ENCODE assay signal across 8 cellular contexts in genomic region chr20:33664085-33664761, GRCh38. TPM values are rescaled to one million over a fixed set of nuclear protein-coding genes. Genes with fewer than 3 reads are reported as not detected.
DNase-seq lines count a peak whose midpoint lies in the region; ATAC-seq and TF ChIP-seq lines count a peak whose summit lies in the region.

No MANE protein-coding gene starts in this region.

- no peaks in the 10 kb centered on the region for H3K27me3 Mint-ChIP-seq in T-helper 2 cell treated with Interferon-gamma antibody and Interleukin-4, amounts not matched to agents 5 μg/mL and 100 μg/mL, for 36 hours (ENCODE audit: low read depth)

- no peak for ATAC-seq in activated naive CD4-positive, alpha-beta T cell treated with anti-CD3 and anti-CD28 coated beads, Interleukin-2, amount 50 U/mL, for 72 hours
- ATAC-seq in GM19452 (IDR thresholded peaks at IDR 0.05; ENCODE audit: unreplicated experiment) (no peak), HG02973 (IDR thresholded peaks at IDR 0.05; ENCODE audit: unreplicated experiment) (no peak)

- H3K9me3 Mint-ChIP-seq in T-helper 2 cell treated with Interferon-gamma antibody and Interleukin-4, amounts not matched to agents 5 μg/mL and 100 μg/mL, for 36 hours, result no peaks in the 10 kb centered on the region
- no peaks in the 10 kb centered on the region for H3K9me3 Mint-ChIP-seq in activated naive CD4-positive, alpha-beta T cell treated with anti-CD3 and anti-CD28 coated beads, Interleukin-2, amount 50 U/mL, for 72 hours

- H3K4me1 ChIP-seq in thyroid gland, result peaks cover 20 to 38% of the 10 kb centered on the region in 2 donors

- peaks cover 5 to 6% of the 10 kb centered on the region in 2 donors for H3K36me3 ChIP-seq in thyroid gland

- peak overlapping the region; percentile 35 to 54 (median 36) for H3K4me3 ChIP-seq in thyroid gland (replicated peaks in 1 of 3)

- DNase-seq in T-helper 2 cell treated with Interferon-gamma antibody and Interleukin-4, amounts not matched to agents 5 μg/mL and 100 μg/mL, for 36 hours (ENCODE audit: low spot score), result no peak
- DNase-seq in T-helper 2 cell (no peak), left kidney (ENCODE audit: low read depth, low spot score) (peak; percentile 34), thyroid gland (no peak), NCI-H1105 treated with DMSO at 0.1 percent for 48 hours (lab: John Stamatoyannopoulos, UW) (no peak)
- no peak for DNase-seq in activated naive CD4-positive, alpha-beta T cell treated with anti-CD3 and anti-CD28 coated beads, Interleukin-2, amount 50 U/mL, for 72 hours (ENCODE audit: low spot score in 2 of 2)

- peak overlapping the region; percentile 88 for H3K27ac Mint-ChIP-seq in T-helper 2 cell treated with Interferon-gamma antibody and Interleukin-4, amounts not matched to agents 5 μg/mL and 100 μg/mL, for 36 hours
- H3K27ac Mint-ChIP-seq in activated naive CD4-positive, alpha-beta T cell treated with anti-CD3 and anti-CD28 coated beads, Interleukin-2, amount 50 U/mL, for 72 hours, result peak overlapping the region; percentile 81

- H3K4me3 Mint-ChIP-seq in T-helper 2 cell treated with Interferon-gamma antibody and Interleukin-4, amounts not matched to agents 5 μg/mL and 100 μg/mL, for 36 hours, result peak overlapping the region; percentile 82

- TF ChIP-seq CTCF in thyroid gland (IDR thresholded peaks at IDR 0.05), result no peak

- H3K9me3 ChIP-seq in thyroid gland, result no peaks in the 10 kb centered on the region

- H3K27ac ChIP-seq in thyroid gland, result peak overlapping the region; percentile 82 to 89 (median 83)

- peaks cover 38% of the 10 kb centered on the region for H3K4me1 Mint-ChIP-seq in T-helper 2 cell treated with Interferon-gamma antibody and Interleukin-4, amounts not matched to agents 5 μg/mL and 100 μg/mL, for 36 hours (ENCODE audit: low read depth)

- peaks cover 4% of the 10 kb centered on the region for H3K36me3 Mint-ChIP-seq in T-helper 2 cell treated with Interferon-gamma antibody and Interleukin-4, amounts not matched to agents 5 μg/mL and 100 μg/mL, for 36 hours (ENCODE audit: low read depth)
- peaks cover 5 to 6% of the 10 kb centered on the region in 2 donors for H3K36me3 Mint-ChIP-seq in activated naive CD4-positive, alpha-beta T cell treated with anti-CD3 and anti-CD28 coated beads, Interleukin-2, amount 50 U/mL, for 72 hours

- TF ChIP-seq POLR2A in thyroid gland (IDR thresholded peaks at IDR 0.05), result no peak

- WGBS in thyroid gland, 2 donors, result 43 to 64% methylated on average over 7 of the region's 9 CpGs

- intact Hi-C loops in thyroid gland (cut with DNase I), result no loop called here

- H3K27me3 ChIP-seq in thyroid gland, result no peaks in the 10 kb centered on the region

RNA-seq across cellular contexts. Expression of gene C20orf144, which starts 2.1 kb away (rescaled TPM):
- total RNA-seq in activated naive CD4-positive, alpha-beta T cell treated with anti-CD3 and anti-CD28 coated beads, Interleukin-2, amount 50 U/mL, for 72 hours, result under 1 TPM; 0.23 to 0.43 TPM
- under 1 TPM in 1 of 4 donors, not detected in 3; 0.13 TPM for total RNA-seq in thyroid gland

RNA-seq across cellular contexts. Expression of gene ACTL10, which starts 2.5 kb away (rescaled TPM):
- total RNA-seq in activated naive CD4-positive, alpha-beta T cell treated with anti-CD3 and anti-CD28 coated beads, Interleukin-2, amount 50 U/mL, for 72 hours, result 1 to 10 TPM; 1.2 to 2.4 TPM
- 1 to 10 TPM; 2.1 to 3.9 (median 2.6) TPM for total RNA-seq in thyroid gland

RNA-seq across cellular contexts. Expression of gene NECAB3, which starts 10.0 kb away (rescaled TPM):
- 10 to 100 TPM; 24.5 to 43.0 TPM for total RNA-seq in activated naive CD4-positive, alpha-beta T cell treated with anti-CD3 and anti-CD28 coated beads, Interleukin-2, amount 50 U/mL, for 72 hours
- 10 to 100 TPM; 65.2 to 99.8 (median 73.4) TPM for total RNA-seq in thyroid gland

RNA-seq across cellular contexts. Expression of gene E2F1, which starts 22.0 kb away (rescaled TPM):
- 10 to 100 TPM; 62.4 to 76.4 TPM for total RNA-seq in activated naive CD4-positive, alpha-beta T cell treated with anti-CD3 and anti-CD28 coated beads, Interleukin-2, amount 50 U/mL, for 72 hours
- total RNA-seq in thyroid gland, result under 1 TPM in 3 of 4 donors, not detected in 1; 0.42 to 0.89 (median 0.67) TPM

RNA-seq across cellular contexts. Expression of gene PXMP4, which starts 55.9 kb away (rescaled TPM):
- total RNA-seq in activated naive CD4-positive, alpha-beta T cell treated with anti-CD3 and anti-CD28 coated beads, Interleukin-2, amount 50 U/mL, for 72 hours, result 10 to 100 TPM; 10.3 to 12.5 TPM
- 10 to 100 TPM; 17.7 to 31.2 (median 22.0) TPM for total RNA-seq in thyroid gland
